Comparison of ENCODE assay signal across 8 cellular contexts in the genomic region with DNA sequence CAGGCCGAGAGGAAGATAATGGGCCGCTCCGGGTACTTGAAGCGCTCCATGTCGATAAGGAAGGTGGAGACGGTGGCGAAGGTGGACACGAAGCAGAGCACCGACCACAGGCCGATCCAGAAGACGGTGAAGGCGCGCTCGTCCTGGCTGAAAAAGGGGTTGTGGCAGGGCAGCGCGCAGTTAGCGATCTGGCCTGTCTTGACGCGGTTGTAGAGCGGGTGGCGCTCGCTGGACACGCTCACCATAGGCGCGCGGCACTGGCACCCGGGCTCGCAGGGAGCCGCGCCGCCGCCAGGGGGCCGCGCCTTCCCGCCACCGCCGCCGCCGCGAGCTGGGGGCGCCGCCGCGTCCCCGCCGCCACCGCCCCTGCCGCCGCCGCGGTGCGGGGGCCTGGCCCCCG. TPM values are rescaled to one million over a fixed set of nuclear protein-coding genes. Genes with fewer than 3 reads are reported as not detected.
DNase-seq lines count a peak whose midpoint lies in the region; ATAC-seq and TF ChIP-seq lines count a peak whose summit lies in the region.

No MANE protein-coding gene starts in this region.

- peak in 2 of 5 donors; percentile 15 to 23 for DNase-seq in CD8-positive, alpha-beta memory T cell
- peak; percentile 44 for DNase-seq in HT-29 (ENCODE audit: low spot score)
- DNase-seq in effector memory CD8-positive, alpha-beta T cell, result no peak
- peak; percentile 66 for DNase-seq in medulla oblongata (ENCODE audit: extremely low spot score)
- DNase-seq in stomach, result peak; percentile 69

- peaks cover 15% of the 10 kb centered on the region for H3K27me3 ChIP-seq in CD8-positive, alpha-beta memory T cell (ENCODE audit: insufficient read depth, low read length, poor library complexity, severe bottlenecking)
- H3K27me3 ChIP-seq in stomach, result peaks cover 0 to 50% (median 4%) of the 10 kb centered on the region in 3 donors

- no peaks in the 10 kb centered on the region for H3K9me3 Mint-ChIP-seq in CD8-positive, alpha-beta memory T cell
- no peaks in the 10 kb centered on the region for H3K9me3 Mint-ChIP-seq in effector memory CD8-positive, alpha-beta T cell

- POLR2A ChIA-PET in CD8-positive, alpha-beta memory T cell (lab: Charles Lee), result no interaction called here

- H3K36me3 Mint-ChIP-seq in CD8-positive, alpha-beta memory T cell, result no peaks in the 10 kb centered on the region
- H3K36me3 Mint-ChIP-seq in effector memory CD8-positive, alpha-beta T cell (ENCODE audit: insufficient read depth), result no peaks in the 10 kb centered on the region

- ATAC-seq in GM19324 (IDR thresholded peaks at IDR 0.05; ENCODE audit: low FRiP score, unreplicated experiment) (peak; percentile 36), HG03108 (IDR thresholded peaks at IDR 0.05; ENCODE audit: unreplicated experiment) (no peak)
- ATAC-seq in effector memory CD8-positive, alpha-beta T cell (replicated peaks), result peak; percentile 38

- intact Hi-C loops in stomach (cut with DNase I; ENCODE audit: low total_unique reads), result no loop called here

- peaks cover 21 to 50% of the 10 kb centered on the region in 2 donors for H3K27me3 Mint-ChIP-seq in CD8-positive, alpha-beta memory T cell
- H3K27me3 Mint-ChIP-seq in effector memory CD8-positive, alpha-beta T cell, result peaks cover 33% of the 10 kb centered on the region in 2 donors

- H3K9me3 ChIP-seq in CD8-positive, alpha-beta memory T cell (ENCODE audit: low read length), result no peaks in the 10 kb centered on the region
- H3K9me3 ChIP-seq in stomach, result no peaks in the 10 kb centered on the region

- peaks cover 19 to 37% (median 30%) of the 10 kb centered on the region in 3 donors for H3K4me1 Mint-ChIP-seq in CD8-positive, alpha-beta memory T cell
- H3K4me1 Mint-ChIP-seq in effector memory CD8-positive, alpha-beta T cell (ENCODE audit: low read depth in 2 of 2), result peaks cover 18 to 26% of the 10 kb centered on the region in 2 donors

- WGBS in stomach, 5 donors, result 0% methylated on average over 4 to 53 of the region's 53 CpGs; no CpG with 5 or more reads in 1 of the 5 donors

- H3K27ac ChIP-seq in CD8-positive, alpha-beta memory T cell (ENCODE audit: low read depth, low read length), result no peak overlapping the region
- peak overlapping the region in 2 of 5 donors; percentile 76 to 91 for H3K27ac ChIP-seq in stomach

- no peak for TF ChIP-seq EP300 in stomach (IDR thresholded peaks at IDR 0.05)

- CTCF ChIA-PET in CD8-positive, alpha-beta memory T cell (lab: Charles Lee), result no interaction called here

- 0 out of 2 replicates have a peak, but pooled peaks have one; percentile 14 for TF ChIP-seq CTCF in WI38 (IDR thresholded peaks at IDR 0.05; ENCODE audit: low read depth, low read length)
- TF ChIP-seq CTCF in stomach (IDR thresholded peaks at IDR 0.05), result peak in 4 of 7 experiments; percentile 22 to 67 (median 44)

- TF ChIP-seq POLR2A in stomach (IDR thresholded peaks at IDR 0.05), result no peak

- no peak overlapping the region for H3K4me3 ChIP-seq in CD8-positive, alpha-beta memory T cell (ENCODE audit: low read length)
- peak overlapping the region; percentile 55 for H3K4me3 ChIP-seq in WI38 (ENCODE audit: low read depth, low read length)
- H3K4me3 ChIP-seq in stomach, result peak overlapping the region; percentile 48 to 79 (median 64)

- H3K36me3 ChIP-seq in CD8-positive, alpha-beta memory T cell (ENCODE audit: insufficient read depth, low read length), result no peaks in the 10 kb centered on the region
- no peaks in the 10 kb centered on the region for H3K36me3 ChIP-seq in stomach

- peaks cover 13% of the 10 kb centered on the region for H3K4me1 ChIP-seq in CD8-positive, alpha-beta memory T cell (ENCODE audit: insufficient read depth, low read length)
- H3K4me1 ChIP-seq in stomach, result peaks cover 27 to 78% (median 55%) of the 10 kb centered on the region in 4 donors

- peak overlapping the region; percentile 52 to 87 (median 80) for H3K4me3 Mint-ChIP-seq in CD8-positive, alpha-beta memory T cell
- H3K4me3 Mint-ChIP-seq in effector memory CD8-positive, alpha-beta T cell, result peak overlapping the region; percentile 77 to 82

- peak overlapping the region in 1 of 8 donors; percentile 55 for H3K27ac Mint-ChIP-seq in CD8-positive, alpha-beta memory T cell
- H3K27ac Mint-ChIP-seq in effector memory CD8-positive, alpha-beta T cell, result no peak overlapping the region

RNA-seq across cellular contexts. Expression of gene FZD8, which starts 1.6 kb away (rescaled TPM):
- total RNA-seq in CD8-positive, alpha-beta memory T cell, result under 1 TPM; 0.50 to 0.55 TPM
- polyA plus RNA-seq in CD8-positive, alpha-beta memory T cell, result not detected
- 0.99 and 1.1 TPM in 2 replicates for total RNA-seq in HT-29 (2014; rRNA removed; shearing (Covaris generic))
- total RNA-seq in stomach, result 10 to 100 TPM in 4 of 5 donors, 1 to 10 TPM in 1; 1.2 to 17.7 (median 12.1) TPM
- 1 to 10 TPM in 2 of 3 donors, under 1 TPM in 1; 0.92 to 2.4 (median 1.5) TPM for polyA plus RNA-seq in stomach

RNA-seq across cellular contexts. Expression of gene GJD4, which starts 35.3 kb away (rescaled TPM):
- total RNA-seq in CD8-positive, alpha-beta memory T cell, result not detected
- not detected for polyA plus RNA-seq in CD8-positive, alpha-beta memory T cell
- total RNA-seq in HT-29 (2014; rRNA removed; shearing (Covaris generic)), result not detected in 2 replicates
- not detected for total RNA-seq in stomach
- polyA plus RNA-seq in stomach, result not detected

Comparison
In these comparisons a context has a peak if more than half of its experiments do, and no peak if none do; other contexts are left out.
1. DNase-seq: peak in HT-29 (single experiment), medulla oblongata (single experiment) and stomach (single experiment); none in effector memory CD8-positive, alpha-beta T cell (0 of 3).